Comparison of ENCODE assay signal across 5 cellular contexts in genomic region chr3:195632046-195632445, GRCh38. TPM values are rescaled to one million over a fixed set of nuclear protein-coding genes. Genes with fewer than 3 reads are reported as not detected.
"Had no signal": no experiment of that assay in that cellular context is flagged by ENCODE, and none has a peak within 500 bp of the region (broad histone marks: within the 10 kb centered on the region; RNA-seq: fewer than 3 reads in every experiment).

No MANE protein-coding gene starts in this region.

RNA-seq across cellular contexts. Expression of gene APOD, which starts 48.3 kb away (rescaled TPM):
- total RNA-seq: activated CD4-positive, alpha-beta memory T cell treated with anti-CD3 and anti-CD28 coated beads, Interleukin-2, amount 10 ng/mL, durations not matched to agents 7 days and 5 days; activated naive CD8-positive, alpha-beta T cell treated with anti-CD3 and anti-CD28 coated beads, Interleukin-2, amount 10 ng/mL, durations not matched to agents 7 days and 5 days; astrocyte; endodermal cell; SJSA1 had no signal
